25 cellular contexts compared by ENCODE assay signal in genomic region chr10:114058297-114058696, GRCh38. TPM values are rescaled to one million over a fixed set of nuclear protein-coding genes. Genes with fewer than 3 reads are reported as not detected.
"Had no signal": no experiment of that assay in that cellular context is flagged by ENCODE, and none has a peak within 500 bp of the region (broad histone marks: within the 10 kb centered on the region; RNA-seq: fewer than 3 reads in every experiment).

No MANE protein-coding gene starts in this region.

- H3K27ac ChIP-seq: breast epithelium, coronary artery, esophagus squamous epithelium, gastrocnemius medialis, neutrophil, ovary, psoas muscle, suprapubic skin, tibial nerve had no signal

- ATAC-seq: activated CD4-positive, alpha-beta T cell treated with anti-CD3 and anti-CD28 coated beads for 36 hours; gastrocnemius medialis; psoas muscle; stimulated activated effector memory CD8-positive, alpha-beta T cell treated with anti-CD3 and anti-CD28 coated beads, Interleukin-12 subunit alpha, Interleukin-12 subunit beta, amount 100 ng/mL, for 72 hours; stimulated activated naive CD8-positive, alpha-beta T cell treated with anti-CD3 and anti-CD28 coated beads, Interleukin-15, amount 100 ng/mL, for 72 hours had no signal

- H3K36me3 ChIP-seq: breast epithelium, esophagus squamous epithelium, gastrocnemius medialis, neutrophil, ovary, suprapubic skin, tibial nerve had no signal

- H3K27me3 ChIP-seq: breast epithelium, gastrocnemius medialis, ovary had no signal

- H3K4me1 ChIP-seq: breast epithelium had no signal

- DNase-seq: activated B cell treated with CpG ODN at 0.5 μM for 24 hours; activated CD4-positive, alpha-beta T cell treated with anti-CD3 and anti-CD28 coated beads for 36 hours; activated CD4-positive, alpha-beta T cell treated with anti-CD3 and anti-CD28 coated beads, Interleukin-2, amount 50 U/mL, for 4 hours; activated CD8-positive, alpha-beta memory T cell treated with anti-CD3 and anti-CD28 coated beads, Interleukin-2, amount 50 U/mL, for 48 hours; activated naive CD4-positive, alpha-beta T cell treated with Interleukin-2 at 50 U/mL for 16 hours; activated naive CD8-positive, alpha-beta T cell treated with anti-CD3 and anti-CD28 coated beads for 36 hours; activated T-cell treated with anti-CD3 and anti-CD28 coated beads, Interleukin-2, amount 50 U/mL, for 48 hours; cerebellar nuclear complex; endodermal cell; esophagus squamous epithelium; gastrocnemius medialis; ovary; psoas muscle; right cardiac atrium; stimulated activated CD4-positive, alpha-beta T cell treated with anti-CD3 and anti-CD28 coated beads, Interleukin-2, amount 100 ng/mL, for 24 hours; stimulated activated naive CD8-positive, alpha-beta T cell treated with anti-CD3 and anti-CD28 coated beads, Interleukin-15, amount 100 ng/mL, for 72 hours had no signal

- FAIRE-seq: astrocyte, keratinocyte, urothelium cell line had no signal

- H3K9me3 ChIP-seq: breast epithelium, esophagus squamous epithelium, gastrocnemius medialis, neutrophil, ovary, psoas muscle, suprapubic skin, tibial nerve had no signal

- H3K4me3 ChIP-seq: breast epithelium, coronary artery, esophagus squamous epithelium, gastrocnemius medialis, ovary, psoas muscle, suprapubic skin, tibial nerve had no signal

RNA-seq across cellular contexts. Expression of gene ADRB1, which starts 14.6 kb away (rescaled TPM):
- total RNA-seq: activated B cell treated with CpG ODN at 0.5 μM for 24 hours; activated CD4-positive, alpha-beta T cell treated with anti-CD3 and anti-CD28 coated beads for 36 hours; endodermal cell had no signal
